4 cellular contexts compared by ENCODE assay signal in genomic region chr1:64782044-64782443, GRCh38.
TF ChIP-seq lines count a peak whose summit lies in the region.

No MANE protein-coding gene starts in this region.

TF ChIP-seq in A549, 52 proteins besides CTCF, POLR2A, EP300 and RAD21:
- peak; percentile 15 for TF ChIP-seq MAFK (IDR thresholded peaks at IDR 0.05; ENCODE audit: partially characterized antibody)

TF ChIP-seq in IMR-90, 13 proteins besides CTCF, POLR2A, EP300 and RAD21:
- TF ChIP-seq MAFK (IDR thresholded peaks at IDR 0.05; ENCODE audit: low read depth, low read length): 0 out of 2 replicates have a peak, but pooled peaks have one; percentile 5

TF ChIP-seq in K562, 482 proteins besides CTCF, POLR2A, EP300 and RAD21:
- peak; percentile 29; the same call in 1 of the 2 replicates for TF ChIP-seq MAFG (tag; conservative IDR thresholded peaks at IDR 0.05)

TF ChIP-seq in HepG2, 621 proteins besides CTCF, POLR2A, EP300 and RAD21:
- TF ChIP-seq MAFF (IDR thresholded peaks at IDR 0.05; ENCODE audit: low read depth, low read length): peak; percentile 50
- TF ChIP-seq MAFK (conservative IDR thresholded peaks at IDR 0.05 in 1 of 2, IDR thresholded peaks at IDR 0.05 in 1 of 2; ENCODE audit: low read length in 2 of 2): peak; percentile 30 to 71; a peak in 3 of 4 replicates
